Comparison of ENCODE assay signal across 27 cellular contexts in the genomic region with DNA sequence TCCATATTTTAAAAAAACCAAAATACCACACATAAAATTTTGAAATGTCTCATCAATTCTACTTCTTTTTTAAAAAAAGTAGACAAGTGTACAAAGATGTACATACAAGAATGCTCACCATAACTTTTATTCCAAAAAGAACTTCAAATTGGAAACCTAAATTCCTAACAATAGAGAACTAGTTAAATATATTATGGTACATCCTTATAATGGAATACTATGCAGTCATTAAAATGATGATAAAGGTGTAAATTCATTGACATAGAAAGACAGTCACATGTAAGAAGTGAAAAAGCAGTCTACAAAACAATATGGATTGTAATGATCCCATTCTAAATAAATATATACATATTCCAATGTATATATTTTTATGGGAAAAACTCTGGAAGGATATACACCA.
"Had no signal": no experiment of that assay in that cellular context is flagged by ENCODE, and none has a peak within 500 bp of the region (broad histone marks: within the 10 kb centered on the region; RNA-seq: fewer than 3 reads in every experiment).

No MANE protein-coding gene starts in this region.

- H3K27me3 ChIP-seq: colonic mucosa, esophagus squamous epithelium, gastrocnemius medialis, left lung had no signal

- H3K36me3 ChIP-seq: colonic mucosa had no signal

- H3K27ac Mint-ChIP-seq: dendritic cell treated with granulocyte-macrophage colony-stimulating factor and Interleukin-4, amounts not matched to agents 40 ng/mL and 50 ng/mL, for 4 days; endodermal cell; mesothelial cell of epicardium; naive thymus-derived CD8-positive, alpha-beta T cell had no signal

- H3K27ac ChIP-seq: colonic mucosa, epithelial cell of prostate, esophagus squamous epithelium, gastrocnemius medialis, heart right ventricle, left lung, lower lobe of right lung had no signal

- H3K4me1 Mint-ChIP-seq: endodermal cell, mesothelial cell of epicardium had no signal

- H3K9me3 ChIP-seq: colonic mucosa, esophagus squamous epithelium, gastrocnemius medialis, left lung, lower lobe of right lung, mucosa of descending colon had no signal

- H3K27me3 Mint-ChIP-seq: dendritic cell treated with granulocyte-macrophage colony-stimulating factor and Interleukin-4, amounts not matched to agents 40 ng/mL and 50 ng/mL, for 4 days; effector memory CD8-positive, alpha-beta T cell; naive B cell; naive thymus-derived CD8-positive, alpha-beta T cell had no signal

- H3K4me1 ChIP-seq: colonic mucosa, esophagus squamous epithelium, gastrocnemius medialis, left lung, lower lobe of right lung had no signal

- H3K4me3 ChIP-seq: colonic mucosa, esophagus squamous epithelium, gastrocnemius medialis, heart right ventricle, left lung, lower lobe of right lung, mucosa of descending colon had no signal

- DNase-seq: colonic mucosa; cortex of kidney; effector CD8-positive, alpha-beta T cell; effector memory CD8-positive, alpha-beta T cell; endodermal cell; erythroblast; esophagus squamous epithelium; foreskin fibroblast; foreskin melanocyte; gastrocnemius medialis; glutamatergic neuron; head of caudate nucleus; heart right ventricle; hippocampal formation; islet precursor cell; left cardiac atrium; left lung; left ventricle myocardium superior; lower lobe of right lung; mesenchymal stem cell; mucosa of descending colon; naive B cell; naive thymus-derived CD8-positive, alpha-beta T cell had no signal

- H3K9me3 Mint-ChIP-seq: dendritic cell treated with granulocyte-macrophage colony-stimulating factor and Interleukin-4, amounts not matched to agents 40 ng/mL and 50 ng/mL, for 4 days; effector memory CD8-positive, alpha-beta T cell had no signal

- FAIRE-seq: endometrium had no signal

- H3K4me3 Mint-ChIP-seq: dendritic cell treated with granulocyte-macrophage colony-stimulating factor and Interleukin-4, amounts not matched to agents 40 ng/mL and 50 ng/mL, for 4 days; effector memory CD8-positive, alpha-beta T cell; endodermal cell; mesothelial cell of epicardium; naive B cell had no signal
